In genomic region chr19:1251503-1252220, GRCh38 we compare ENCODE assay signal across 7 cellular contexts. TPM values are rescaled to one million over a fixed set of nuclear protein-coding genes. Genes with fewer than 3 reads are reported as not detected.
A peak's percentile ranks its signal among the peaks of the same experiment; 100 is the strongest.
DNase-seq lines count a peak whose midpoint lies in the region; ATAC-seq and TF ChIP-seq lines count a peak whose summit lies in the region.
"Had no signal": no experiment of that assay in that cellular context is flagged by ENCODE, and none has a peak within 500 bp of the region (broad histone marks: within the 10 kb centered on the region; RNA-seq: fewer than 3 reads in every experiment).

No MANE protein-coding gene starts in this region.

- DNase-seq in CD1c-positive myeloid dendritic cell (ENCODE audit: extremely low spot score) (peak; percentile 93), OCI-LY7 (ENCODE audit: low spot score) (peak; percentile 71), GOT3 (lab: John Stamatoyannopoulos, UW) (no peak)

- H3K4me3 ChIP-seq in OCI-LY7 (ENCODE audit: low read depth, low read length, poor library complexity, severe bottlenecking) (peak overlapping the region; percentile 97), parathyroid adenoma (ENCODE audit: low read depth, low read length) (peak overlapping the region; percentile 49)

- H3K9me3 ChIP-seq in OCI-LY7 (ENCODE audit: low read length) (no peaks in the 10 kb centered on the region), parathyroid adenoma (ENCODE audit: control insufficient read depth, low read length) (no peaks in the 10 kb centered on the region)

- H3K9ac ChIP-seq in parathyroid adenoma: no peak overlapping the region
- H3K9ac ChIP-seq: KMS-11 had no signal

- H3K4me2 ChIP-seq in OCI-LY7 (ENCODE audit: low read length) (peak overlapping the region; percentile 100), parathyroid adenoma (ENCODE audit: low read length) (peak overlapping the region; percentile 51)
- H3K4me2 ChIP-seq: KMS-11 had no signal

- POLR2A ChIA-PET in OCI-LY7 (lab: Charles Lee): interaction anchor here (0.7 kb wide), 2 partner anchors 365 to 536 kb away, joined by 3 read pairs; no protein-coding TSS in a partner anchor

- BruUV-seq in OCI-LY7 (replicated peaks; lab: Mats Ljungman, UMichigan): no TSS peak

- peaks cover 37% of the 10 kb centered on the region; the same call in 1 of the 2 replicates for H3K79me2 ChIP-seq in OCI-LY7 (ENCODE audit: insufficient read depth, low read depth, low read length)
- peaks cover 7% of the 10 kb centered on the region for H3K79me2 ChIP-seq in parathyroid adenoma

- peaks cover 62% of the 10 kb centered on the region for H3K36me3 ChIP-seq in OCI-LY7 (ENCODE audit: insufficient read depth, low read length)
- no peaks in the 10 kb centered on the region for H3K36me3 ChIP-seq in parathyroid adenoma (ENCODE audit: control insufficient read depth, insufficient read depth, low read length)

- intact Hi-C loops in OCI-LY7 (cut with micrococcal nuclease; ENCODE audit: unreplicated experiment): no loop called here

- CTCF ChIA-PET in OCI-LY7 (lab: Charles Lee; ENCODE audit: unreplicated experiment): interaction anchor here (0.7 kb wide), 1 partner anchor 15 kb away, joined by 3 read pairs; no protein-coding TSS in a partner anchor

- H3K27ac ChIP-seq in OCI-LY7 (ENCODE audit: low read depth, low read length, poor library complexity, severe bottlenecking): peak overlapping the region; percentile 87
- peak overlapping the region; percentile 98 for H3K27ac ChIP-seq in cingulate gyrus (ENCODE audit: low read depth, low read length)
- H3K27ac ChIP-seq in parathyroid adenoma: peak overlapping the region; percentile 64
- H3K27ac ChIP-seq: KMS-11 had no signal

- H3K9me2 ChIP-seq in OCI-LY7 (ENCODE audit: insufficient read depth, low read length): no peaks in the 10 kb centered on the region

- H4K20me1 ChIP-seq in OCI-LY7 (ENCODE audit: insufficient read depth, low read length): 0 out of 2 replicates have a peak, but pooled peaks cover 7% of the 10 kb centered on the region

- TF ChIP-seq CTCF in OCI-LY7 (conservative IDR thresholded peaks at IDR 0.05; ENCODE audit: low read length): no peak
- TF ChIP-seq CTCF in parathyroid adenoma (IDR thresholded peaks at IDR 0.05): no peak

- H3K4me1 ChIP-seq in OCI-LY7 (ENCODE audit: insufficient read depth, low read length, poor library complexity, severe bottlenecking): peaks cover 36% of the 10 kb centered on the region
- H3K4me1 ChIP-seq in parathyroid adenoma: peaks cover 7% of the 10 kb centered on the region

- H2AFZ ChIP-seq in OCI-LY7 (ENCODE audit: low read length) (no peak overlapping the region), parathyroid adenoma (no peak overlapping the region)

- no peaks in the 10 kb centered on the region for H3K27me3 ChIP-seq in parathyroid adenoma (ENCODE audit: control insufficient read depth, insufficient read depth, low read length)

- no peak for ATAC-seq in GM21786 (IDR thresholded peaks at IDR 0.05; ENCODE audit: unreplicated experiment)

RNA-seq across cellular contexts. Expression of gene MIDN, which starts 3.3 kb away (rescaled TPM):
- 11.7 and 20.3 TPM in 2 replicates for total RNA-seq in OCI-LY7 (2014; rRNA removed; shearing (Covaris generic))
- 70.9 and 75.8 TPM in 2 replicates for total RNA-seq in OCI-LY7 (2022)

RNA-seq across cellular contexts. Expression of gene ATP5F1D, which starts 10.1 kb away (rescaled TPM):
- total RNA-seq in OCI-LY7 (2014; rRNA removed; shearing (Covaris generic)): 51.8 and 82.1 TPM in 2 replicates
- total RNA-seq in OCI-LY7 (2022): 207 and 266 TPM in 2 replicates

RNA-seq across cellular contexts. Expression of gene CBARP, which starts 13.9 kb away (rescaled TPM):
- 0.09 and 0.33 TPM in 2 replicates for total RNA-seq in OCI-LY7 (2014; rRNA removed; shearing (Covaris generic))
- total RNA-seq in OCI-LY7 (2022): 0.13 and 0.18 TPM in 2 replicates

RNA-seq across cellular contexts. Expression of gene CIRBP, which starts 17.5 kb away (rescaled TPM):
- 278 and 287 TPM in 2 replicates for total RNA-seq in OCI-LY7 (2014; rRNA removed; shearing (Covaris generic))
- 309 and 321 TPM in 2 replicates for total RNA-seq in OCI-LY7 (2022)

RNA-seq across cellular contexts. Expression of gene FAM174C, which starts 23.7 kb away (rescaled TPM):
- total RNA-seq in OCI-LY7 (2014; rRNA removed; shearing (Covaris generic)): 52.6 and 53.2 TPM in 2 replicates
- total RNA-seq in OCI-LY7 (2022): 79.8 and 81.5 TPM in 2 replicates
